Comparison of ENCODE assay signal across 16 cellular contexts in the genomic region with DNA sequence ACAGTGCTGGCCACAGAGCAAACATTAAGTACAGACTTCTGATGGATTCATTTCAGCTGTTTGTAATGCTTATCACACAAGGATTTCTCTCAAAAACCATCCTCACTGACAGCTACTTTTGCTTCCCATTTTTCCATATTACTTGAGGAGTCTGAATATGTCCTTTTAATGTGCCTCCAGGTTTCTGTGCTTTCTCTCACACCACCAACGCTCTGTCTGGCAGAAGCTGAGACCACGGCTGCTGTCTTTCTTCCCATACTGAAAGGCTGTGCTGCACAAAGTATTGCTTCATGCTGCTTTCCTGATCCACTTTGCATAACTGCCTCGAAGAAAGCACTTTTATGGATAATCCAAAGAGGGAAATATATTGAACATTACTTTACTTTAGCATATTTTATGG.
A peak's percentile ranks its signal among the peaks of the same experiment; 100 is the strongest.
DNase-seq lines count a peak whose midpoint lies in the region; ATAC-seq and TF ChIP-seq lines count a peak whose summit lies in the region.
"Had no signal": no experiment of that assay in that cellular context is flagged by ENCODE, and none has a peak within 500 bp of the region (broad histone marks: within the 10 kb centered on the region; RNA-seq: fewer than 3 reads in every experiment).

No MANE protein-coding gene starts in this region.

- H4K20me1 ChIP-seq in DND-41 (ENCODE audit: insufficient read depth, low read length), result no peaks in the 10 kb centered on the region

- H3K4me2 ChIP-seq in DND-41 (ENCODE audit: insufficient read depth, low read length), result no peak overlapping the region

- H2AFZ ChIP-seq in DND-41 (ENCODE audit: low read depth, low read length), result peak overlapping the region; percentile 11; the same call in 1 of the 2 replicates

- no peaks in the 10 kb centered on the region for H3K79me2 ChIP-seq in DND-41 (ENCODE audit: insufficient read depth, low read length)

- H3K9ac ChIP-seq in DND-41 (ENCODE audit: low read depth, low read length), result no peak overlapping the region

- H3K27me3 ChIP-seq in DND-41 (ENCODE audit: insufficient read depth, low read length, poor library complexity) (no peaks in the 10 kb centered on the region), dorsolateral prefrontal cortex (no peaks in the 10 kb centered on the region), WERI-Rb-1 (ENCODE audit: insufficient read depth, low read depth, severe bottlenecking) (no peaks in the 10 kb centered on the region)
- H3K27me3 ChIP-seq: BE2C had no signal

- TF ChIP-seq POLR2A in NB4 (IDR thresholded peaks at IDR 0.05; ENCODE audit: extremely low read depth, insufficient read length), result no peak

- H3K9me3 ChIP-seq in DND-41 (ENCODE audit: insufficient read depth, low read length, severe bottlenecking) (no peaks in the 10 kb centered on the region), WERI-Rb-1 (ENCODE audit: severe bottlenecking) (no peaks in the 10 kb centered on the region)
- H3K9me3 ChIP-seq: BE2C had no signal

- no peak overlapping the region for H3K27ac ChIP-seq in DND-41 (ENCODE audit: low read length)
- H3K27ac ChIP-seq in dorsolateral prefrontal cortex, result peak overlapping the region in 5 of 59 donors; percentile 0 to 28 (median 4)
- H3K27ac ChIP-seq in WERI-Rb-1, result no peak overlapping the region

- H3K36me3 ChIP-seq in DND-41 (ENCODE audit: insufficient read depth, low read length) (no peaks in the 10 kb centered on the region), WERI-Rb-1 (no peaks in the 10 kb centered on the region)
- H3K36me3 ChIP-seq: BE2C had no signal

- intact Hi-C loops in dorsolateral prefrontal cortex (cut with DNase I), result no loop called here

- H3K4me1 ChIP-seq in DND-41 (ENCODE audit: insufficient read depth, low read length), result peaks cover 8% of the 10 kb centered on the region; the same call in 1 of the 2 replicates
- H3K4me1 ChIP-seq: BE2C had no signal

- DNase-seq in DND-41, result no peak
- peak; percentile 46 for DNase-seq in NB4 (ENCODE audit: low read depth)
- DNase-seq in dorsolateral prefrontal cortex, result peak in 6 of 10 donors; percentile 27 to 64 (median 54)
- peak; percentile 55 for DNase-seq in superior temporal gyrus (ENCODE audit: extremely low spot score)
- no peak for DNase-seq in WERI-Rb-1
- no peak for DNase-seq in 8988T
- DNase-seq in NCI-H748 treated with DMSO at 0.1 percent for 48 hours (lab: John Stamatoyannopoulos, UW), result no peak
- DNase-seq: BE2C; CD8-positive, alpha-beta T cell; DMS79; HCEC 1CT; NCI-H1048; NCI-H1436 treated with DMSO at 0.1 percent for 48 hours; NCI-H2081; NCI-H510A; SIG-M5 had no signal

- H3K4me3 ChIP-seq in DND-41 (ENCODE audit: low read depth in 1 of 2, low read length in 2 of 2) (no peak overlapping the region), NB4 (ENCODE audit: low read depth, low read length) (no peak overlapping the region), dorsolateral prefrontal cortex (no peak overlapping the region), WERI-Rb-1 (ENCODE audit: low read depth, low read length) (no peak overlapping the region)

- ATAC-seq in DND-41 (ENCODE audit: insufficient read depth, low read depth), result no peak
- ATAC-seq: CD8-positive, alpha-beta T cell had no signal

- no peak for TF ChIP-seq CTCF in DND-41 (IDR thresholded peaks at IDR 0.05; ENCODE audit: borderline replicate concordance, extremely low read depth, low read length, poor library complexity, severe bottlenecking)
- no peak for TF ChIP-seq CTCF in NB4 (IDR thresholded peaks at IDR 0.05; ENCODE audit: low read depth, low read length)
- TF ChIP-seq CTCF in dorsolateral prefrontal cortex (IDR thresholded peaks at IDR 0.05 in 54 of 56, conservative IDR thresholded peaks at IDR 0.05 in 2 of 56; ENCODE audit: low read depth in 1 of 56, partially characterized antibody in 56 of 56), result no peak
- no peak for TF ChIP-seq CTCF in WERI-Rb-1 (IDR thresholded peaks at IDR 0.05; ENCODE audit: low read depth, low read length)

Comparison
In these comparisons a context has a peak if more than half of its experiments do, and no peak if none do; other contexts are left out.
1. DNase-seq: peak in NB4 (single experiment), dorsolateral prefrontal cortex (6 of 10) and superior temporal gyrus (single experiment); none in DND-41 (single experiment), WERI-Rb-1 (single experiment), 8988T (single experiment) and NCI-H748 treated with DMSO at 0.1 percent for 48 hours (single experiment).